ENCODE assay signal across 21 cellular contexts in the genomic region with DNA sequence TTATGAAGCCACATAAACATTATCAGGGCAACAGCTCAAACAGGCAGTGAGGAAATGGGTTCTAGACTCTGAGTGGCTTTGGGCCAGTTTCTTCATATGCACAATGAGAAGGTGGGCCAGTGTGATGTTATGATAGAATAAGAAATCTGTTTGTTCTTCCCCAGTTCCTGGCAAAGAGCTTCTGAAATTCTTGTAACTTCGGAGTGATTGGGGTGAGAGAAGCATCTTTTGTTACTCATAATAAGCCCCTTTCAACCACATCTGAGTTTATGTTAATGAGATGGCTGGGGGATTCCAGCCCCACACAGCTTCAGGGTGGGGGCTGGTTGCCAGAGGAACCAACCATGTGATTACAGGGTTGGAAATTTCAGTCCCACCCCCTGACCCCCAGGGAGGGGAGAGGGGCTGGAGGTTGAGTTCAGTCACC. TPM values are rescaled to one million over a fixed set of nuclear protein-coding genes. Genes with fewer than 3 reads are reported as not detected.
DNase-seq lines count a peak whose midpoint lies in the region; ATAC-seq and TF ChIP-seq lines count a peak whose summit lies in the region.
"Had no signal": no experiment of that assay in that cellular context is flagged by ENCODE, and none has a peak within 500 bp of the region (broad histone marks: within the 10 kb centered on the region; RNA-seq: fewer than 3 reads in every experiment).

No MANE protein-coding gene starts in this region.

- H3K36me3 ChIP-seq in GM06990 (ENCODE audit: control insufficient read depth, insufficient read depth, low read length) = no peaks in the 10 kb centered on the region
- H3K36me3 ChIP-seq: esophagus muscularis mucosa, prostate gland had no signal

- no peaks in the 10 kb centered on the region for H3K79me1 ChIP-seq in H9 (ENCODE audit: insufficient read depth, low read depth, low read length, poor library complexity, severe bottlenecking)

- peak overlapping the region in 1 of 2 donors; percentile 5 for H3K4me3 Mint-ChIP-seq in activated T-cell treated with anti-CD3 and anti-CD28 coated beads, Interleukin-2, amount 50 U/mL, for 72 hours
- H3K4me3 Mint-ChIP-seq in H9 = no peak overlapping the region
- H3K4me3 Mint-ChIP-seq: brain, memory B cell, natural killer cell had no signal

- H3K9ac ChIP-seq in H9 (ENCODE audit: extremely low read depth, insufficient read length, low read length) = no peak overlapping the region

- no peak overlapping the region for H3K56ac ChIP-seq in H9 (ENCODE audit: insufficient read length, low read depth, low read length)

- H3K4me2 ChIP-seq in H9 (ENCODE audit: insufficient read depth, insufficient read length, low read length) = no peak overlapping the region

- H4K91ac ChIP-seq in H9 (ENCODE audit: insufficient read length, low read depth, low read length) = no peak overlapping the region

- no peaks in the 10 kb centered on the region; the same call in 1 of the 2 replicates for H3K4me1 ChIP-seq in H9 (ENCODE audit: insufficient read depth, low read length)
- H3K4me1 ChIP-seq: prostate gland had no signal

- H4K8ac ChIP-seq in H9 (replicated peaks; ENCODE audit: insufficient read length, low read depth, low read length) = no peak overlapping the region

- H4K5ac ChIP-seq in H9 (ENCODE audit: insufficient read length, low read depth, low read length) = no peak overlapping the region

- H3K9me3 Mint-ChIP-seq in activated T-cell treated with anti-CD3 and anti-CD28 coated beads, Interleukin-2, amount 50 U/mL, for 72 hours = no peaks in the 10 kb centered on the region
- H3K9me3 Mint-ChIP-seq in H9 = peaks cover 5 to 8% of the 10 kb centered on the region in 2 experiments; a peak in 4 of 5 replicates
- H3K9me3 Mint-ChIP-seq: memory B cell, natural killer cell had no signal

- no peak overlapping the region for H3K4ac ChIP-seq in H9 (ENCODE audit: low read depth, low read length)

- no peaks in the 10 kb centered on the region for H3K23me2 ChIP-seq in H9 (ENCODE audit: insufficient read length, low read depth, low read length, poor library complexity, severe bottlenecking)

- peaks cover 4% of the 10 kb centered on the region for H3K9me3 ChIP-seq in H9 (ENCODE audit: control insufficient read depth, low read depth, low read length)
- H3K9me3 ChIP-seq: esophagus muscularis mucosa, prostate gland had no signal

- no peak overlapping the region for H2BK20ac ChIP-seq in H9 (ENCODE audit: low read depth, low read length, poor library complexity, severe bottlenecking)

- DNase-seq in GM06990 (ENCODE audit: extremely low read depth, insufficient read length) = peak; percentile 18
- DNase-seq in activated T-cell treated with anti-CD3 and anti-CD28 coated beads, Interleukin-2, amount 50 U/mL, for 72 hours = peak; percentile 35 to 65
- no peak for DNase-seq in GM19238 (ENCODE audit: insufficient read length, low spot score)
- DNase-seq in H9 = no peak
- no peak for DNase-seq in NCI-H1417 (lab: John Stamatoyannopoulos, UW)
- DNase-seq in NOMO-1 treated with dmso at 0.1 percent for 144 hours (lab: John Stamatoyannopoulos, UW; ENCODE audit: unreplicated experiment) = no peak
- DNase-seq: Caco-2, dorsolateral prefrontal cortex, head of caudate nucleus, islet precursor cell, natural killer cell, NCI-H187, NCI-H446 treated with DMSO at 0.1 percent for 48 hours, SHP77 had no signal

- WGBS in H9 (ENCODE audit: extremely low coverage, insufficient read length, low lambda C conversion rate) = no CpG with 5 or more reads among the region's 1 CpG

- no peak overlapping the region for H2AFZ ChIP-seq in H9 (ENCODE audit: low read length)

- no peak overlapping the region for H3K14ac ChIP-seq in H9 (ENCODE audit: insufficient read depth, low read length)

- H2AK5ac ChIP-seq in H9 (ENCODE audit: insufficient read length, low read length) = no peak overlapping the region

- TF ChIP-seq CTCF in GM06990 (IDR thresholded peaks at IDR 0.05; ENCODE audit: insufficient read depth, low read length, poor library complexity, severe bottlenecking) (no peak), H9 (conservative IDR thresholded peaks at IDR 0.05) (no peak)

- no peak overlapping the region for H3K4me3 ChIP-seq in GM06990 (replicated peaks; ENCODE audit: low read depth, low read length)
- H3K4me3 ChIP-seq: dorsolateral prefrontal cortex, esophagus muscularis mucosa, prostate gland had no signal

- H3K27ac Mint-ChIP-seq in activated T-cell treated with anti-CD3 and anti-CD28 coated beads, Interleukin-2, amount 50 U/mL, for 72 hours = no peak overlapping the region
- peak overlapping the region in 1 of 3 experiments; percentile 30; a peak in 1 of 7 replicates for H3K27ac Mint-ChIP-seq in H9
- H3K27ac Mint-ChIP-seq: brain, memory B cell, natural killer cell had no signal

- H2BK15ac ChIP-seq in H9 (ENCODE audit: low read depth, low read length) = no peak overlapping the region

- no peak overlapping the region for H3K27ac ChIP-seq in H9 (ENCODE audit: insufficient read length, low read depth, low read length)
- H3K27ac ChIP-seq: esophagus muscularis mucosa, prostate gland had no signal

- H3T11ph ChIP-seq in H9 (ENCODE audit: low read length) = no peak overlapping the region

- no peaks in the 10 kb centered on the region for H4K20me1 ChIP-seq in H9 (ENCODE audit: control insufficient read depth, insufficient read depth, insufficient read length)

- peaks cover 56% of the 10 kb centered on the region for H3K4me1 Mint-ChIP-seq in activated T-cell treated with anti-CD3 and anti-CD28 coated beads, Interleukin-2, amount 50 U/mL, for 72 hours (ENCODE audit: low read depth)
- peaks cover 13 to 26% of the 10 kb centered on the region in 2 experiments for H3K4me1 Mint-ChIP-seq in H9

- no peak overlapping the region for H2BK5ac ChIP-seq in H9 (ENCODE audit: insufficient read length, low read length)

- H3K27me3 ChIP-seq in GM06990 (replicated peaks; ENCODE audit: control insufficient read depth, insufficient read depth, low read length) (no peaks in the 10 kb centered on the region), H9 (ENCODE audit: insufficient read depth, low read length) (no peaks in the 10 kb centered on the region)
- H3K27me3 ChIP-seq: esophagus muscularis mucosa had no signal

- H3K36me3 Mint-ChIP-seq in activated T-cell treated with anti-CD3 and anti-CD28 coated beads, Interleukin-2, amount 50 U/mL, for 72 hours (ENCODE audit: insufficient read depth in 2 of 2) = no peaks in the 10 kb centered on the region
- H3K36me3 Mint-ChIP-seq in H9 (ENCODE audit: insufficient read depth in 1 of 3, low read depth in 3 of 3) = peaks cover 0 to 13% (median 0%) of the 10 kb centered on the region in 3 experiments; a peak in 3 of 7 replicates
- H3K36me3 Mint-ChIP-seq: brain, memory B cell, natural killer cell had no signal

- peaks cover 12% of the 10 kb centered on the region for H3K27me3 Mint-ChIP-seq in activated T-cell treated with anti-CD3 and anti-CD28 coated beads, Interleukin-2, amount 50 U/mL, for 72 hours (ENCODE audit: low read depth)
- H3K27me3 Mint-ChIP-seq in H9 (ENCODE audit: low read depth) = no peaks in the 10 kb centered on the region
- H3K27me3 Mint-ChIP-seq: memory B cell had no signal

- H2BK120ac ChIP-seq in H9 (ENCODE audit: low read depth, low read length, poor library complexity, severe bottlenecking) = no peak overlapping the region

- H3K79me2 ChIP-seq in H9 (ENCODE audit: insufficient read depth, low read length) = no peaks in the 10 kb centered on the region

- no peak overlapping the region for H3K23ac ChIP-seq in H9 (ENCODE audit: insufficient read length, low read depth, low read length)

- ATAC-seq in GM18520 (IDR thresholded peaks at IDR 0.05; ENCODE audit: unreplicated experiment) = peak; percentile 47
- peak; percentile 65 for ATAC-seq in HG02852 (IDR thresholded peaks at IDR 0.05; ENCODE audit: unreplicated experiment)
- peak; percentile 86 to 90 for ATAC-seq in activated T-cell treated with anti-CD3 and anti-CD28 coated beads, Interleukin-2, amount 50 U/mL, for 72 hours (replicated peaks in 1 of 2)
- ATAC-seq: activated CD4-positive, CD25-positive, alpha-beta regulatory T cell treated with anti-CD3 and anti-CD28 coated beads, Interleukin-2, amount 50 U/mL, for 24 hours; natural killer cell had no signal

- no peak overlapping the region for H2BK12ac ChIP-seq in H9 (ENCODE audit: insufficient read length, low read depth, low read length)

- H3K18ac ChIP-seq in H9 (ENCODE audit: insufficient read length, low read depth, low read length) = no peak overlapping the region

RNA-seq across cellular contexts. Expression of a gene that starts 56.9 kb away (rescaled TPM):
- total RNA-seq in activated T-cell treated with anti-CD3 and anti-CD28 coated beads, Interleukin-2, amount 50 U/mL, for 72 hours = 10 to 100 TPM; 40.4 to 77.7 TPM
- total RNA-seq in H9 (2021) = 2.0 and 3.4 TPM in 2 replicates

Comparison
In these comparisons a context has a peak if more than half of its experiments do, and no peak if none do; other contexts are left out.
1. DNase-seq: peak in GM06990 (single experiment) and activated T-cell treated with anti-CD3 and anti-CD28 coated beads, Interleukin-2, amount 50 U/mL, for 72 hours (2 of 2); none in GM19238 (single experiment), H9 (single experiment), NCI-H1417 (0 of 3) and NOMO-1 treated with dmso at 0.1 percent for 144 hours (single experiment).
2. Peak in every context shown above with its lines, with median percentiles within 50 percentile points of each other: ATAC-seq.